In the genomic region with DNA sequence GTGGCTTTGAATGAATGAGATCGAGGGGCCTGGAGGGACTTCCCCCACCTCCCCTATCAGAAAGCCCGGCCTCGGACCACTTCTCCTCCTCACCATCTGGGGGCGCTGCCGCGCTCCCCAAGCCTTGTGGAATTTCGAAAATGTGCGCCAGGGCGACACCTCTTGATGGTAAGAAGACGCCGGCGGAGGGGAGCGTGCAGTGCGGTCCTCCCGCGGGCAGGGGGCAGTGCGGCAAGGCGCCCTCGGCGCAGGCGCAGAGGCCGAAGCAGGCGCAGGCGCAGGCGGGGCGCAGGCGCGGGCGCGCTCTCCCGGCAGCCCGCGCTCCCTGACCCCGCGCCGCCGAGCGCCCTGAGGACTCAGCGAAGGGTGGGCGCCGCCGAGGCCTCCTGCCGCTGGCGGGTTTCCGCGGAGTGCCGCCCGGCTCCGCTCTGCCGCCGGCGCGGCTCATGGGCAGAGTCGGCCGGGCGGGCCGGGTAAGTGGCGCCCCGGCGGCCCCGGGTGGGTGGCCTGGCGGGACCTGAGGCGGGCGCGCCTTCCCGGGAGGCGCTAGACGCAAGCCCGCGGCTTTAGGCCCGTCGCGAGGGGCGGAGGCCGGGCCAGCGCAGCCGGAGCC, we compare ENCODE assay signal across 8 cellular contexts. TPM values are rescaled to one million over a fixed set of nuclear protein-coding genes. Genes with fewer than 3 reads are reported as not detected.
DNase-seq lines count a peak whose midpoint lies in the region; ATAC-seq and TF ChIP-seq lines count a peak whose summit lies in the region.

A gene with protein sequence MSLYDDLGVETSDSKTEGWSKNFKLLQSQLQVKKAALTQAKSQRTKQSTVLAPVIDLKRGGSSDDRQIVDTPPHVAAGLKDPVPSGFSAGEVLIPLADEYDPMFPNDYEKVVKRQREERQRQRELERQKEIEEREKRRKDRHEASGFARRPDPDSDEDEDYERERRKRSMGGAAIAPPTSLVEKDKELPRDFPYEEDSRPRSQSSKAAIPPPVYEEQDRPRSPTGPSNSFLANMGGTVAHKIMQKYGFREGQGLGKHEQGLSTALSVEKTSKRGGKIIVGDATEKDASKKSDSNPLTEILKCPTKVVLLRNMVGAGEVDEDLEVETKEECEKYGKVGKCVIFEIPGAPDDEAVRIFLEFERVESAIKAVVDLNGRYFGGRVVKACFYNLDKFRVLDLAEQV (plus strand): TSS at position 314 of the 613 bp plus-strand sequence. CDS start 8,032 bp downstream, outside the sequence.

- H3K9me3 ChIP-seq in CD4-positive, CD25-positive, alpha-beta regulatory T cell (ENCODE audit: control insufficient read depth in 2 of 2, low read length in 2 of 2): no peaks in the 10 kb centered on the region
- no peaks in the 10 kb centered on the region for H3K9me3 ChIP-seq in liver (ENCODE audit: control insufficient read depth in 4 of 4, low read length in 3 of 4)

- peak; percentile 91 to 99 (median 98) for DNase-seq in CD4-positive, CD25-positive, alpha-beta regulatory T cell
- DNase-seq in NCI-H69 (lab: John Stamatoyannopoulos, UW) (peak; percentile 93), dermis blood vessel endothelial cell (peak; percentile 98)
- peak; percentile 96 for DNase-seq in activated CD4-positive, alpha-beta T cell treated with anti-CD3 and anti-CD28 coated beads, Interleukin-2, amount 50 U/mL, for 4 hours
- peak; percentile 97 for DNase-seq in stimulated activated CD4-positive, alpha-beta T cell treated with anti-CD3 and anti-CD28 coated beads, Interleukin-4, amount 100 ng/mL, for 24 hours

- ATAC-seq in CD4-positive, CD25-positive, alpha-beta regulatory T cell (ENCODE audit: low read depth in 2 of 2): peak; percentile 82 to 84
- ATAC-seq in GM19351 (IDR thresholded peaks at IDR 0.05; ENCODE audit: unreplicated experiment) (peak; percentile 84), HG03521 (IDR thresholded peaks at IDR 0.05; ENCODE audit: unreplicated experiment) (peak; percentile 88)

- peak; percentile 87 to 88 for TF ChIP-seq RAD21 in liver (IDR thresholded peaks at IDR 0.05)

- TF ChIP-seq CTCF in liver (IDR thresholded peaks at IDR 0.05; ENCODE audit: low read depth, low read length, missing input control): peak; percentile 100

- H3K27ac ChIP-seq in CD4-positive, CD25-positive, alpha-beta regulatory T cell (ENCODE audit: insufficient read depth, low read length, poor library complexity, severe bottlenecking): peak within 1 kb of the TSS; percentile 60
- H3K27ac ChIP-seq in liver (ENCODE audit: low read depth in 1 of 2, low read length in 2 of 2): peak within 1 kb of the TSS; percentile 67 to 79

- no peaks in the 10 kb centered on the region for H3K27me3 ChIP-seq in CD4-positive, CD25-positive, alpha-beta regulatory T cell (ENCODE audit: control insufficient read depth, insufficient read depth, low read length)
- H3K27me3 ChIP-seq in liver (ENCODE audit: control insufficient read depth in 4 of 4, insufficient read depth in 4 of 4, low read length in 3 of 4): no peaks in the 10 kb centered on the region

- H3K27ac Mint-ChIP-seq in CD4-positive, CD25-positive, alpha-beta regulatory T cell: peak within 1 kb of the TSS; percentile 92 to 95 (median 93)

- H3K36me3 ChIP-seq in CD4-positive, CD25-positive, alpha-beta regulatory T cell (ENCODE audit: control insufficient read depth, insufficient read depth, low read length): no peaks in the 10 kb centered on the region
- H3K36me3 ChIP-seq in liver (ENCODE audit: control insufficient read depth in 4 of 4, insufficient read depth in 3 of 4, low read depth in 1 of 4, low read length in 3 of 4): no peaks in the 10 kb centered on the region

- H3K4me1 Mint-ChIP-seq in CD4-positive, CD25-positive, alpha-beta regulatory T cell: peaks cover 51 to 77% (median 63%) of the 10 kb centered on the region in 4 donors

- no peaks in the 10 kb centered on the region for H3K9me3 Mint-ChIP-seq in CD4-positive, CD25-positive, alpha-beta regulatory T cell

- peaks cover 75% of the 10 kb centered on the region for H3K4me1 ChIP-seq in CD4-positive, CD25-positive, alpha-beta regulatory T cell (ENCODE audit: control insufficient read depth, insufficient read depth, low read length, poor library complexity, severe bottlenecking)
- H3K4me1 ChIP-seq in liver (ENCODE audit: control insufficient read depth in 4 of 4, insufficient read depth in 4 of 4, low read length in 3 of 4): peaks cover 1 to 32% (median 24%) of the 10 kb centered on the region in 4 donors

- WGBS in liver: under 1% methylated on average over 77 of the region's 77 CpGs

- H3K9ac ChIP-seq in liver (ENCODE audit: low read depth in 1 of 2, low read length in 2 of 2): peak within 1 kb of the TSS; percentile 86 to 99

- no peaks in the 10 kb centered on the region for H3K36me3 Mint-ChIP-seq in CD4-positive, CD25-positive, alpha-beta regulatory T cell

- peak within 1 kb of the TSS; percentile 81 for H3K4me3 ChIP-seq in CD4-positive, CD25-positive, alpha-beta regulatory T cell (ENCODE audit: low read depth, low read length)
- H3K4me3 ChIP-seq in liver (ENCODE audit: low read depth in 1 of 3, low read length in 3 of 3): peak within 1 kb of the TSS; percentile 89 to 96 (median 96)

- H3K4me3 Mint-ChIP-seq in CD4-positive, CD25-positive, alpha-beta regulatory T cell: peak within 1 kb of the TSS; percentile 92 to 96 (median 94)

- H3K27me3 Mint-ChIP-seq in CD4-positive, CD25-positive, alpha-beta regulatory T cell: no peaks in the 10 kb centered on the region

TF ChIP-seq in liver, 16 proteins besides CTCF, POLR2A, EP300 and RAD21:
- TF ChIP-seq, protein P1, sequence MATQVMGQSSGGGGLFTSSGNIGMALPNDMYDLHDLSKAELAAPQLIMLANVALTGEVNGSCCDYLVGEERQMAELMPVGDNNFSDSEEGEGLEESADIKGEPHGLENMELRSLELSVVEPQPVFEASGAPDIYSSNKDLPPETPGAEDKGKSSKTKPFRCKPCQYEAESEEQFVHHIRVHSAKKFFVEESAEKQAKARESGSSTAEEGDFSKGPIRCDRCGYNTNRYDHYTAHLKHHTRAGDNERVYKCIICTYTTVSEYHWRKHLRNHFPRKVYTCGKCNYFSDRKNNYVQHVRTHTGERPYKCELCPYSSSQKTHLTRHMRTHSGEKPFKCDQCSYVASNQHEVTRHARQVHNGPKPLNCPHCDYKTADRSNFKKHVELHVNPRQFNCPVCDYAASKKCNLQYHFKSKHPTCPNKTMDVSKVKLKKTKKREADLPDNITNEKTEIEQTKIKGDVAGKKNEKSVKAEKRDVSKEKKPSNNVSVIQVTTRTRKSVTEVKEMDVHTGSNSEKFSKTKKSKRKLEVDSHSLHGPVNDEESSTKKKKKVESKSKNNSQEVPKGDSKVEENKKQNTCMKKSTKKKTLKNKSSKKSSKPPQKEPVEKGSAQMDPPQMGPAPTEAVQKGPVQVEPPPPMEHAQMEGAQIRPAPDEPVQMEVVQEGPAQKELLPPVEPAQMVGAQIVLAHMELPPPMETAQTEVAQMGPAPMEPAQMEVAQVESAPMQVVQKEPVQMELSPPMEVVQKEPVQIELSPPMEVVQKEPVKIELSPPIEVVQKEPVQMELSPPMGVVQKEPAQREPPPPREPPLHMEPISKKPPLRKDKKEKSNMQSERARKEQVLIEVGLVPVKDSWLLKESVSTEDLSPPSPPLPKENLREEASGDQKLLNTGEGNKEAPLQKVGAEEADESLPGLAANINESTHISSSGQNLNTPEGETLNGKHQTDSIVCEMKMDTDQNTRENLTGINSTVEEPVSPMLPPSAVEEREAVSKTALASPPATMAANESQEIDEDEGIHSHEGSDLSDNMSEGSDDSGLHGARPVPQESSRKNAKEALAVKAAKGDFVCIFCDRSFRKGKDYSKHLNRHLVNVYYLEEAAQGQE (IDR thresholded peaks at IDR 0.05): peak; percentile 59
- TF ChIP-seq FOXA2 (IDR thresholded peaks at IDR 0.05) (no peak), HNF4A (conservative IDR thresholded peaks at IDR 0.05) (peak; percentile 30 to 35), FOXA1 (IDR thresholded peaks at IDR 0.05) (peak; percentile 74), YY1 (IDR thresholded peaks at IDR 0.05) (peak; percentile 57), RXRA (IDR thresholded peaks at IDR 0.05) (peak; percentile 38 to 44), ATF3 (IDR thresholded peaks at IDR 0.05) (no peak), NR2F2 (IDR thresholded peaks at IDR 0.05) (peak; percentile 47), HNF4G (IDR thresholded peaks at IDR 0.05) (no peak), SP1 (IDR thresholded peaks at IDR 0.05) (peak; percentile 41), TAF1 (conservative IDR thresholded peaks at IDR 0.05) (no peak), EGR1 (IDR thresholded peaks at IDR 0.05; ENCODE audit: low read depth in 2 of 2) (peak in 1 of 2 donors; percentile 46), MAX (IDR thresholded peaks at IDR 0.05) (no peak), JUND (IDR thresholded peaks at IDR 0.05) (peak in 1 of 2 donors; percentile 19), GABPA (IDR thresholded peaks at IDR 0.05 in 1 of 2, conservative IDR thresholded peaks at IDR 0.05 in 1 of 2) (no peak)
- TF ChIP-seq, protein P2, sequence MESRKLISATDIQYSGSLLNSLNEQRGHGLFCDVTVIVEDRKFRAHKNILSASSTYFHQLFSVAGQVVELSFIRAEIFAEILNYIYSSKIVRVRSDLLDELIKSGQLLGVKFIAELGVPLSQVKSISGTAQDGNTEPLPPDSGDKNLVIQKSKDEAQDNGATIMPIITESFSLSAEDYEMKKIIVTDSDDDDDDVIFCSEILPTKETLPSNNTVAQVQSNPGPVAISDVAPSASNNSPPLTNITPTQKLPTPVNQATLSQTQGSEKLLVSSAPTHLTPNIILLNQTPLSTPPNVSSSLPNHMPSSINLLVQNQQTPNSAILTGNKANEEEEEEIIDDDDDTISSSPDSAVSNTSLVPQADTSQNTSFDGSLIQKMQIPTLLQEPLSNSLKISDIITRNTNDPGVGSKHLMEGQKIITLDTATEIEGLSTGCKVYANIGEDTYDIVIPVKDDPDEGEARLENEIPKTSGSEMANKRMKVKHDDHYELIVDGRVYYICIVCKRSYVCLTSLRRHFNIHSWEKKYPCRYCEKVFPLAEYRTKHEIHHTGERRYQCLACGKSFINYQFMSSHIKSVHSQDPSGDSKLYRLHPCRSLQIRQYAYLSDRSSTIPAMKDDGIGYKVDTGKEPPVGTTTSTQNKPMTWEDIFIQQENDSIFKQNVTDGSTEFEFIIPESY (IDR thresholded peaks at IDR 0.05): no peak
TF ChIP-seq in liver: peak in this region for 9.

RNA-seq across cellular contexts. Expression of the gene that starts here (rescaled TPM):
- total RNA-seq in CD4-positive, CD25-positive, alpha-beta regulatory T cell: 168 TPM
- polyA plus RNA-seq in CD4-positive, CD25-positive, alpha-beta regulatory T cell: 10 to 100 TPM; 63.6 to 88.2 (median 65.7) TPM
- total RNA-seq in dermis blood vessel endothelial cell (65.3 and 67.9 TPM in 2 replicates), liver (10 to 100 TPM; 28.2 to 40.0 TPM)
- 10 to 100 TPM; 16.5 to 44.8 TPM for polyA plus RNA-seq in liver

Comparison
In these comparisons a context has a peak if more than half of its experiments do, and no peak if none do; other contexts are left out.
1. Peak in every context shown above with its lines: DNase-seq, ATAC-seq, H3K4me3 ChIP-seq and H3K27ac ChIP-seq.